Comparison of ENCODE assay signal across 20 cellular contexts in genomic region chr7:28112056-28112455, GRCh38.
A peak's percentile ranks its signal among the peaks of the same experiment; 100 is the strongest.
DNase-seq lines count a peak whose midpoint lies in the region; ATAC-seq and TF ChIP-seq lines count a peak whose summit lies in the region.
"Had no signal": no experiment of that assay in that cellular context is flagged by ENCODE, and none has a peak within 500 bp of the region (broad histone marks: within the 10 kb centered on the region; RNA-seq: fewer than 3 reads in every experiment).

No MANE protein-coding gene starts in this region.

- peaks cover 4 to 20% of the 10 kb centered on the region in 2 experiments; a peak in 2 of 4 replicates for H3K4me1 ChIP-seq in SK-N-SH (ENCODE audit: control insufficient read depth in 1 of 2, insufficient read depth in 2 of 2, low read depth in 1 of 2, low read length in 1 of 2)
- H3K4me1 ChIP-seq: SJCRH30 had no signal

- no peaks in the 10 kb centered on the region for H3K79me2 ChIP-seq in SK-N-SH (ENCODE audit: insufficient read depth)

- no peak overlapping the region for H3K4me2 ChIP-seq in SK-N-SH
- H3K4me2 ChIP-seq: A549 had no signal

- H3K27me3 ChIP-seq in SK-N-SH (ENCODE audit: insufficient read depth): no peaks in the 10 kb centered on the region
- H3K27me3 ChIP-seq: SJCRH30 had no signal

- no peaks in the 10 kb centered on the region for H3K9me3 ChIP-seq in SK-N-SH
- H3K9me3 ChIP-seq: A549, SJCRH30 had no signal

- intact Hi-C loops in sciatic nerve (cut with DNase I): no loop called here

- H3F3A ChIP-seq in SK-N-SH (replicated peaks; ENCODE audit: insufficient read depth): peaks cover 3% of the 10 kb centered on the region

- DNase-seq in AG10803 (ENCODE audit: low read depth) (peak; percentile 75), SK-N-SH (peak; percentile 64), fibroblast of mammary gland (ENCODE audit: low read depth) (peak; percentile 75), sciatic nerve (ENCODE audit: low spot score) (no peak), NCI-H146 treated with DMSO at 0.1 percent for 48 hours (lab: John Stamatoyannopoulos, UW; ENCODE audit: unreplicated experiment) (no peak), NCI-H446 treated with DMSO at 0.1 percent for 48 hours (lab: John Stamatoyannopoulos, UW) (no peak), foreskin melanocyte (no peak)
- DNase-seq: Calu3; CD4-positive, alpha-beta memory T cell; DMS53; GOT3; NCI-H1930; NCI-H446; NCI-H748 treated with DMSO at 0.1 percent for 48 hours; OCI-M1; SJCRH30 had no signal

- no peaks in the 10 kb centered on the region for H3K9me2 ChIP-seq in SK-N-SH

- peak overlapping the region; percentile 27; the same call in 1 of the 2 replicates for H2AFZ ChIP-seq in SK-N-SH (ENCODE audit: low read depth)

- 0 out of 2 replicates have a peak, but pooled peaks have one; percentile 19 for TF ChIP-seq RAD21 in SK-N-SH (IDR thresholded peaks at IDR 0.05; ENCODE audit: low read length)

- TF ChIP-seq CTCF in AG10803 (conservative IDR thresholded peaks at IDR 0.05; ENCODE audit: low read length) (no peak), SK-N-SH (IDR thresholded peaks at IDR 0.05) (no peak), fibroblast of mammary gland (conservative IDR thresholded peaks at IDR 0.05; ENCODE audit: control insufficient read depth, insufficient read depth, low read depth, low read length) (no peak)

- no peak overlapping the region for H3K9ac ChIP-seq in SK-N-SH

- no peaks in the 10 kb centered on the region for H3K36me3 ChIP-seq in SK-N-SH (replicated peaks in 1 of 2; ENCODE audit: control insufficient read depth in 1 of 2, insufficient read depth in 2 of 2, low read length in 1 of 2)
- H3K36me3 ChIP-seq: SJCRH30 had no signal

- CTCF ChIA-PET in SK-N-SH (lab: Yijun Ruan, JAX): interaction anchor here (1.0 to 3.0 kb wide), 6 partner anchors 8 to 32 kb away, joined by 3 to 14 read pairs (median 5); no protein-coding TSS in a partner anchor

- ATAC-seq in sciatic nerve: peak; percentile 82
- ATAC-seq in HG02798 (IDR thresholded peaks at IDR 0.05; ENCODE audit: poor library complexity, unreplicated experiment): no peak
- ATAC-seq: A549, K562 had no signal

- no peak overlapping the region for H3K4me3 ChIP-seq in AG10803 (ENCODE audit: low read length)
- no peak overlapping the region for H3K4me3 ChIP-seq in SK-N-SH (ENCODE audit: low read depth in 2 of 2, low read length in 1 of 2)
- H3K4me3 ChIP-seq in fibroblast of mammary gland (ENCODE audit: control insufficient read depth, low read depth, low read length): no peak overlapping the region
- H3K4me3 ChIP-seq: A549, K562, SJCRH30 had no signal

- H4K20me1 ChIP-seq in SK-N-SH (ENCODE audit: insufficient read depth): no peaks in the 10 kb centered on the region

- POLR2A ChIA-PET in SK-N-SH (lab: Yijun Ruan, JAX): no interaction called here

- H3K27ac ChIP-seq in SK-N-SH (ENCODE audit: low read depth in 2 of 2, low read length in 1 of 2): peak overlapping the region; percentile 22 to 86; a peak in 2 of 4 replicates
- H3K27ac ChIP-seq: A549, RWPE1, SJCRH30 had no signal

- TF ChIP-seq EP300 in SK-N-SH (IDR thresholded peaks at IDR 0.05; ENCODE audit: borderline replicate concordance in 1 of 2, low read depth in 1 of 2, low read length in 1 of 2): no peak

- WGBS in SK-N-SH (ENCODE audit: low lambda C conversion rate): 49% methylated on average over 3 of the region's 3 CpGs

TF ChIP-seq in SK-N-SH, 30 proteins besides CTCF, POLR2A, EP300 and RAD21:
- TF ChIP-seq MXI1 (IDR thresholded peaks at IDR 0.05; ENCODE audit: low read depth, low read length) (no peak), FOSL2 (IDR thresholded peaks at IDR 0.05; ENCODE audit: borderline replicate concordance, low read depth) (no peak), JUND (IDR thresholded peaks at IDR 0.05) (no peak), USF1 (IDR thresholded peaks at IDR 0.05; ENCODE audit: borderline replicate concordance, low read depth) (no peak), YY1 (IDR thresholded peaks at IDR 0.05; ENCODE audit: low read depth) (no peak; the same call in 1 of the 2 replicates), MAX (IDR thresholded peaks at IDR 0.05; ENCODE audit: low read depth) (no peak), GATA2 (CRISPR knock-in tag; IDR thresholded peaks at IDR 0.05) (no peak)
- TF ChIP-seq, protein P1, sequence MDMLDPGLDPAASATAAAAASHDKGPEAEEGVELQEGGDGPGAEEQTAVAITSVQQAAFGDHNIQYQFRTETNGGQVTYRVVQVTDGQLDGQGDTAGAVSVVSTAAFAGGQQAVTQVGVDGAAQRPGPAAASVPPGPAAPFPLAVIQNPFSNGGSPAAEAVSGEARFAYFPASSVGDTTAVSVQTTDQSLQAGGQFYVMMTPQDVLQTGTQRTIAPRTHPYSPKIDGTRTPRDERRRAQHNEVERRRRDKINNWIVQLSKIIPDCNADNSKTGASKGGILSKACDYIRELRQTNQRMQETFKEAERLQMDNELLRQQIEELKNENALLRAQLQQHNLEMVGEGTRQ (IDR thresholded peaks at IDR 0.05; ENCODE audit: borderline replicate concordance, low read depth, low read length): no peak
TF ChIP-seq in SK-N-SH: peak in this region for 0.

Comparison
In these comparisons a context has a peak if more than half of its experiments do, and no peak if none do; other contexts are left out.
1. DNase-seq: peak in AG10803 (single experiment), SK-N-SH (single experiment) and fibroblast of mammary gland (single experiment); none in sciatic nerve (single experiment), NCI-H146 treated with DMSO at 0.1 percent for 48 hours (single experiment), NCI-H446 treated with DMSO at 0.1 percent for 48 hours (single experiment) and foreskin melanocyte (single experiment).